8 cellular contexts compared by ENCODE assay signal in the genomic region with DNA sequence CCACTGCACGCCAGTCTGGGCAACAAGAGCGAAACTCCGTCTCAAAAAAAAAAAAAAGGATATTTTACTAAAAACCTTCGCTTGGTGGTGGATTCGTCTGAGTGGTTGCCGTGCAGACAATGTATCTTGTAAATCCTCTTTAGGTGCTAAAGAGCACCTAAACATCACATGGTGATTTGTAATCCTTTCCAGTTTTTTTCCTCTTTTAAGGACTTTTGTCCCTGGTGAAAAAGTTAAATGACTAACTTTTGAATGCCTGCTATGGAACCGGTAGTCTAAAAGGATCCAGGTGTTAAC.
DNase-seq lines count a peak whose midpoint lies in the region; ATAC-seq lines count a peak whose summit lies in the region.

No MANE protein-coding gene starts in this region.

- no peaks in the 10 kb centered on the region for H3K9me3 Mint-ChIP-seq in T-helper 2 cell treated with Interferon-gamma antibody and Interleukin-4, amounts not matched to agents 5 μg/mL and 100 μg/mL, for 36 hours
- no peaks in the 10 kb centered on the region for H3K9me3 Mint-ChIP-seq in stimulated activated naive CD8-positive, alpha-beta T cell treated with anti-CD3 and anti-CD28 coated beads, Interleukin-15, amount 100 ng/mL, for 72 hours

- H3K9me3 ChIP-seq in iPS-15b (ENCODE audit: control insufficient read depth, insufficient read depth, low read length), result no peaks in the 10 kb centered on the region

- H3K4me1 ChIP-seq in iPS-15b (ENCODE audit: control insufficient read depth, insufficient read depth, low read length), result no peaks in the 10 kb centered on the region

- peaks cover 29% of the 10 kb centered on the region for H3K4me1 Mint-ChIP-seq in T-helper 2 cell treated with Interferon-gamma antibody and Interleukin-4, amounts not matched to agents 5 μg/mL and 100 μg/mL, for 36 hours (ENCODE audit: low read depth)
- H3K4me1 Mint-ChIP-seq in stimulated activated naive CD8-positive, alpha-beta T cell treated with anti-CD3 and anti-CD28 coated beads, Interleukin-15, amount 100 ng/mL, for 72 hours, result peaks cover 53% of the 10 kb centered on the region

- peaks cover 17% of the 10 kb centered on the region for H3K36me3 Mint-ChIP-seq in T-helper 2 cell treated with Interferon-gamma antibody and Interleukin-4, amounts not matched to agents 5 μg/mL and 100 μg/mL, for 36 hours (ENCODE audit: low read depth)

- peaks cover 3% of the 10 kb centered on the region for H3K36me3 ChIP-seq in iPS-15b (ENCODE audit: control insufficient read depth, insufficient read depth, low read length)

- peak overlapping the region; percentile 95 for H3K27ac Mint-ChIP-seq in T-helper 2 cell treated with Interferon-gamma antibody and Interleukin-4, amounts not matched to agents 5 μg/mL and 100 μg/mL, for 36 hours
- H3K27ac Mint-ChIP-seq in stimulated activated naive CD8-positive, alpha-beta T cell treated with anti-CD3 and anti-CD28 coated beads, Interleukin-15, amount 100 ng/mL, for 72 hours, result peak overlapping the region; percentile 95 to 96

- no peaks in the 10 kb centered on the region for H3K27me3 Mint-ChIP-seq in T-helper 2 cell treated with Interferon-gamma antibody and Interleukin-4, amounts not matched to agents 5 μg/mL and 100 μg/mL, for 36 hours (ENCODE audit: low read depth)
- H3K27me3 Mint-ChIP-seq in stimulated activated naive CD8-positive, alpha-beta T cell treated with anti-CD3 and anti-CD28 coated beads, Interleukin-15, amount 100 ng/mL, for 72 hours, result no peaks in the 10 kb centered on the region

- H3K4me3 ChIP-seq in iPS-15b (ENCODE audit: low read depth, low read length), result peak overlapping the region; percentile 33

- H3K27me3 ChIP-seq in iPS-15b (ENCODE audit: control insufficient read depth, insufficient read depth, low read length), result no peaks in the 10 kb centered on the region

- ATAC-seq in stimulated activated naive CD8-positive, alpha-beta T cell treated with anti-CD3 and anti-CD28 coated beads, Interleukin-15, amount 100 ng/mL, for 72 hours, result peak; percentile 0
- ATAC-seq in HG03442 (IDR thresholded peaks at IDR 0.05; ENCODE audit: unreplicated experiment), result no peak

- H3K9ac ChIP-seq in iPS-15b (ENCODE audit: low read depth, low read length), result peak overlapping the region; percentile 4

- DNase-seq in NCI-H2227 (lab: John Stamatoyannopoulos, UW; ENCODE audit: unreplicated experiment) (peak; percentile 45), NCI-H2227 treated with DMSO at 0.1 percent for 48 hours (lab: John Stamatoyannopoulos, UW) (no peak), NCI-H1436 (lab: John Stamatoyannopoulos, UW) (no peak)
- DNase-seq in T-helper 2 cell treated with Interferon-gamma antibody and Interleukin-4, amounts not matched to agents 5 μg/mL and 100 μg/mL, for 36 hours (ENCODE audit: low spot score), result no peak
- DNase-seq in stimulated activated naive CD8-positive, alpha-beta T cell treated with anti-CD3 and anti-CD28 coated beads, Interleukin-15, amount 100 ng/mL, for 72 hours, result no peak
- no peak for DNase-seq in activated CD4-positive, CD25-positive, alpha-beta regulatory T cell treated with anti-CD3 and anti-CD28 coated beads, Interleukin-2, amount 50 U/mL, for 72 hours

- H3K4me3 Mint-ChIP-seq in T-helper 2 cell treated with Interferon-gamma antibody and Interleukin-4, amounts not matched to agents 5 μg/mL and 100 μg/mL, for 36 hours, result peak overlapping the region; percentile 96
- H3K4me3 Mint-ChIP-seq in stimulated activated naive CD8-positive, alpha-beta T cell treated with anti-CD3 and anti-CD28 coated beads, Interleukin-15, amount 100 ng/mL, for 72 hours, result peak overlapping the region; percentile 85 to 97
